In the genomic region with DNA sequence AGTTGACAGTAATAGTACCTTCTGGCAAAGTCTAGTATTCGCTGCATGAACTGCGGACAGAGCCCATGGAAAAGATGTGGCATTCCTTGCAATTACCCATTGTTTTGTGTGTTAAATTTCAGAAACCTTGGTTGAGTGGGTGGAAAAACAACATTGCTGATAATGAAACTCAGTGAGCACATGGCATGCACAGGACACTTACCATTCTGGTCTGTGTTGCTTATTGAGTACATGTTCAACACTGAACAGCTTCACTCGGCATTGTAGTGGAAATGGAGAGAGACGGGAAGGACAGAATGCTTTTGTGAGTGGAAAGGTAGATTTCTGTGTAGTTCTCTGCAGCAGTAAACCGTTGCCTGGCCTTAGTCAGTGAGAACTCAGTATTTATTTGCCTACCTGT, we compare ENCODE assay signal across 1 cellular context.
TF ChIP-seq lines count a peak whose summit lies in the region.

No MANE protein-coding gene starts in this region.

TF ChIP-seq in A549, 52 proteins besides CTCF, POLR2A, EP300 and RAD21 (continued from another document):
- TF ChIP-seq RCOR1 (IDR thresholded peaks at IDR 0.05; ENCODE audit: low read depth, low read length): no peak
- no peak for TF ChIP-seq RNF2 (IDR thresholded peaks at IDR 0.05; ENCODE audit: borderline replicate concordance, low read depth)
- no peak for TF ChIP-seq FOSB (CRISPR knock-in tag; IDR thresholded peaks at IDR 0.05)
- no peak for TF ChIP-seq HEYL (CRISPR knock-in tag; IDR thresholded peaks at IDR 0.05)
- no peak for TF ChIP-seq KDM5A (IDR thresholded peaks at IDR 0.05)
- TF ChIP-seq SMC3 (IDR thresholded peaks at IDR 0.05): no peak
- no peak for TF ChIP-seq BHLHE40 (IDR thresholded peaks at IDR 0.05; ENCODE audit: low read depth, low read length)
- TF ChIP-seq, protein P1, sequence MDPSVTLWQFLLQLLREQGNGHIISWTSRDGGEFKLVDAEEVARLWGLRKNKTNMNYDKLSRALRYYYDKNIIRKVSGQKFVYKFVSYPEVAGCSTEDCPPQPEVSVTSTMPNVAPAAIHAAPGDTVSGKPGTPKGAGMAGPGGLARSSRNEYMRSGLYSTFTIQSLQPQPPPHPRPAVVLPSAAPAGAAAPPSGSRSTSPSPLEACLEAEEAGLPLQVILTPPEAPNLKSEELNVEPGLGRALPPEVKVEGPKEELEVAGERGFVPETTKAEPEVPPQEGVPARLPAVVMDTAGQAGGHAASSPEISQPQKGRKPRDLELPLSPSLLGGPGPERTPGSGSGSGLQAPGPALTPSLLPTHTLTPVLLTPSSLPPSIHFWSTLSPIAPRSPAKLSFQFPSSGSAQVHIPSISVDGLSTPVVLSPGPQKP (IDR thresholded peaks at IDR 0.05; ENCODE audit: low read depth, low read length): no peak
- no peak for TF ChIP-seq NFE2L2 (conservative IDR thresholded peaks at IDR 0.05; ENCODE audit: low read length)
- TF ChIP-seq, protein P2, sequence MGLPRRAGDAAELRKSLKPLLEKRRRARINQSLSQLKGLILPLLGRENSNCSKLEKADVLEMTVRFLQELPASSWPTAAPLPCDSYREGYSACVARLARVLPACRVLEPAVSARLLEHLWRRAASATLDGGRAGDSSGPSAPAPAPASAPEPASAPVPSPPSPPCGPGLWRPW (IDR thresholded peaks at IDR 0.05): no peak
- TF ChIP-seq CHD2 (IDR thresholded peaks at IDR 0.05; ENCODE audit: low read length, partially characterized antibody): no peak
